ENCODE assay signal across 24 cellular contexts in genomic region chr1:183792300-183792699, GRCh38.
"Had no signal": no experiment of that assay in that cellular context is flagged by ENCODE, and none has a peak within 500 bp of the region (broad histone marks: within the 10 kb centered on the region; RNA-seq: fewer than 3 reads in every experiment).

No MANE protein-coding gene starts in this region.

- DNase-seq: activated B cell treated with CpG ODN at 0.5 μM for 24 hours; activated CD4-positive, alpha-beta T cell treated with anti-CD3 and anti-CD28 coated beads for 36 hours; activated CD4-positive, alpha-beta T cell treated with anti-CD3 and anti-CD28 coated beads, Interleukin-2, amount 50 U/mL, for 4 hours; activated CD8-positive, alpha-beta memory T cell treated with anti-CD3 and anti-CD28 coated beads, Interleukin-2, amount 50 U/mL, for 48 hours; activated effector memory CD4-positive, alpha-beta T cell treated with Interleukin-2 at 50 U/mL for 16 hours; activated naive CD4-positive, alpha-beta T cell treated with anti-CD3 and anti-CD28 coated beads, Interleukin-2, amount 10 ng/mL, durations not matched to agents 7 days and 5 days; activated T-cell treated with anti-CD3 and anti-CD28 coated beads, Interleukin-2, amount 50 U/mL, for 72 hours; amygdala; cerebellar nuclear complex; endodermal cell; esophagus squamous epithelium; gastrocnemius medialis; hippocampal formation; left ventricle myocardium superior; mammary epithelial cell; naive thymus-derived CD8-positive, alpha-beta T cell; posterior cingulate gyrus; small intestine; stimulated activated CD4-positive, alpha-beta T cell treated with anti-CD3 and anti-CD28 coated beads, Interleukin-2, amount 100 ng/mL, for 24 hours; stimulated activated naive CD8-positive, alpha-beta T cell treated with anti-CD3 and anti-CD28 coated beads, Interleukin-15, amount 100 ng/mL, for 72 hours; tibial artery had no signal

- H3K9me3 ChIP-seq: esophagus squamous epithelium, gastrocnemius medialis had no signal

- H3K4me1 ChIP-seq: esophagus squamous epithelium, gastrocnemius medialis, tibial artery had no signal

- H3K36me3 ChIP-seq: esophagus squamous epithelium, gastrocnemius medialis, neural progenitor cell, tibial artery had no signal

- H3K4me3 ChIP-seq: coronary artery, esophagus squamous epithelium, gastrocnemius medialis, neural progenitor cell, tibial artery had no signal

- ATAC-seq: activated CD4-positive, alpha-beta T cell treated with anti-CD3 and anti-CD28 coated beads for 36 hours; activated T-cell treated with anti-CD3 and anti-CD28 coated beads, Interleukin-2, amount 50 U/mL, for 72 hours; gastrocnemius medialis; left ventricle myocardium superior; naive thymus-derived CD8-positive, alpha-beta T cell; stimulated activated effector memory CD8-positive, alpha-beta T cell treated with anti-CD3 and anti-CD28 coated beads, Interleukin-12 subunit alpha, Interleukin-12 subunit beta, amount 100 ng/mL, for 72 hours; stimulated activated naive CD8-positive, alpha-beta T cell treated with anti-CD3 and anti-CD28 coated beads, Interleukin-15, amount 100 ng/mL, for 72 hours had no signal

- H3K27ac ChIP-seq: coronary artery, esophagus squamous epithelium, gastrocnemius medialis, neural progenitor cell, tibial artery had no signal

- H3K27me3 ChIP-seq: esophagus squamous epithelium, gastrocnemius medialis, neural progenitor cell, tibial artery had no signal
